Comparison of ENCODE assay signal across 9 cellular contexts in genomic region chr1:37177230-37177864, GRCh38.
DNase-seq lines count a peak whose midpoint lies in the region; ATAC-seq, FAIRE-seq and TF ChIP-seq lines count a peak whose summit lies in the region.
"Had no signal": no experiment of that assay in that cellular context is flagged by ENCODE, and none has a peak within 500 bp of the region (broad histone marks: within the 10 kb centered on the region; RNA-seq: fewer than 3 reads in every experiment).

No MANE protein-coding gene starts in this region.

- H3K27ac ChIP-seq in osteoblast (ENCODE audit: low read depth, low read length) = no peak overlapping the region

- TF ChIP-seq CTCF in BE2C (IDR thresholded peaks at IDR 0.05; ENCODE audit: low read depth, low read length) (peak; percentile 63), GM20000 (IDR thresholded peaks at IDR 0.05; ENCODE audit: extremely low read depth, missing control alignments) (peak; percentile 39), bronchial epithelial cell (IDR thresholded peaks at IDR 0.05; ENCODE audit: insufficient read depth, low read length, severe bottlenecking) (peak; percentile 63), osteoblast (IDR thresholded peaks at IDR 0.05; ENCODE audit: extremely low read depth, low read depth, low read length) (peak; percentile 39)

- H3K4me3 ChIP-seq in BE2C (ENCODE audit: low read depth, low read length) (no peak overlapping the region), bronchial epithelial cell (ENCODE audit: low read depth, low read length) (no peak overlapping the region), osteoblast (ENCODE audit: insufficient read depth, low read length) (no peak overlapping the region)

- H4K20me1 ChIP-seq in osteoblast (ENCODE audit: insufficient read depth, low read length) = no peaks in the 10 kb centered on the region

- H3K4me2 ChIP-seq in osteoblast (ENCODE audit: insufficient read depth, low read length) = no peak overlapping the region

- H2AFZ ChIP-seq in osteoblast (ENCODE audit: low read length) = no peak overlapping the region

- H3K9me3 ChIP-seq in BE2C (no peaks in the 10 kb centered on the region), osteoblast (ENCODE audit: low read depth, low read length) (no peaks in the 10 kb centered on the region)

- H3K4me1 ChIP-seq in BE2C = no peaks in the 10 kb centered on the region; the same call in none of the 2 replicates
- H3K4me1 ChIP-seq in osteoblast (ENCODE audit: insufficient read depth, low read length) = no peaks in the 10 kb centered on the region

- no peaks in the 10 kb centered on the region for H3K36me3 ChIP-seq in BE2C
- no peaks in the 10 kb centered on the region for H3K36me3 ChIP-seq in bronchial epithelial cell (ENCODE audit: control insufficient read depth, insufficient read depth, low read length)
- no peaks in the 10 kb centered on the region for H3K36me3 ChIP-seq in osteoblast (ENCODE audit: insufficient read depth, low read length)

- H3K27me3 ChIP-seq in BE2C (no peaks in the 10 kb centered on the region), bronchial epithelial cell (ENCODE audit: control insufficient read depth, insufficient read depth, low read length) (no peaks in the 10 kb centered on the region), osteoblast (ENCODE audit: insufficient read depth, low read length) (no peaks in the 10 kb centered on the region)

- peak; percentile 59 for DNase-seq in BE2C
- peak; percentile 18 for DNase-seq in GM20000 (ENCODE audit: low spot score)
- peak; percentile 17 for DNase-seq in NCI-H345 treated with DMSO at 0.1 percent for 48 hours (lab: John Stamatoyannopoulos, UW; ENCODE audit: unreplicated experiment)
- peak; percentile 34 for DNase-seq in bronchial epithelial cell (ENCODE audit: low read depth)
- no peak for DNase-seq in osteoblast (ENCODE audit: insufficient read length, low spot score, missing footprints)
- DNase-seq in stimulated activated naive CD4-positive, alpha-beta T cell treated with Interleukin-2 at 50 U/mL for 16 hours (lab: John Stamatoyannopoulos, UW) = no peak
- no peak for DNase-seq in GF-D8 (lab: John Stamatoyannopoulos, UW)

- no peaks in the 10 kb centered on the region for H3K79me2 ChIP-seq in osteoblast (ENCODE audit: insufficient read depth, low read length)

- no peak for ATAC-seq in HG03097 (IDR thresholded peaks at IDR 0.05; ENCODE audit: low FRiP score, unreplicated experiment)

- FAIRE-seq in bronchial epithelial cell (lab: Jason Lieb, UNC) = no peak
- FAIRE-seq: astrocyte had no signal

Comparison
In these comparisons a context has a peak if more than half of its experiments do, and no peak if none do; other contexts are left out.
1. DNase-seq: peak in BE2C (single experiment), GM20000 (single experiment), NCI-H345 treated with DMSO at 0.1 percent for 48 hours (single experiment) and bronchial epithelial cell (single experiment); none in osteoblast (single experiment), stimulated activated naive CD4-positive, alpha-beta T cell treated with Interleukin-2 at 50 U/mL for 16 hours (single experiment) and GF-D8 (single experiment).
2. Peak in every context shown above with its lines, with median percentiles within 50 percentile points of each other: CTCF ChIP-seq.